ENCODE assay signal across 19 cellular contexts in genomic region chr15:41836713-41837454, GRCh38.
"Had no signal": no experiment of that assay in that cellular context is flagged by ENCODE, and none has a peak within 500 bp of the region (broad histone marks: within the 10 kb centered on the region; RNA-seq: fewer than 3 reads in every experiment).

No MANE protein-coding gene starts in this region.

- H3K27me3 ChIP-seq: cardiac muscle cell, right lobe of liver, stomach had no signal

- H3K36me3 ChIP-seq: cardiac muscle cell had no signal

- H3K27ac Mint-ChIP-seq: activated naive CD8-positive, alpha-beta T cell treated with anti-CD3 and anti-CD28 coated beads, Interleukin-2, amount 10 ng/mL, durations not matched to agents 7 days and 5 days; naive B cell; stimulated activated memory B cell treated with anti-CD40 and anti-IgM and Interleukin-4, amounts not matched to agents 10 μg/mL and 1 μg/mL and 100 μg/mL, for 72 hours; WTC11 had no signal

- H3K4me3 ChIP-seq: cardiac muscle cell, right lobe of liver, stomach had no signal

- H3K27me3 Mint-ChIP-seq: activated naive CD8-positive, alpha-beta T cell treated with anti-CD3 and anti-CD28 coated beads, Interleukin-2, amount 10 ng/mL, durations not matched to agents 7 days and 5 days; naive B cell; stimulated activated memory B cell treated with anti-CD40 and anti-IgM and Interleukin-4, amounts not matched to agents 10 μg/mL and 1 μg/mL and 100 μg/mL, for 72 hours had no signal

- H3K9me3 ChIP-seq: right lobe of liver, stomach had no signal

- ATAC-seq: esophagus mucosa; left ventricle myocardium superior; right lobe of liver; stimulated activated memory B cell treated with anti-CD40 and anti-IgM and Interleukin-4, amounts not matched to agents 10 μg/mL and 1 μg/mL and 100 μg/mL, for 72 hours; WTC11 had no signal

- H3K4me1 Mint-ChIP-seq: WTC11 had no signal

- DNase-seq: activated gamma-delta T cell treated with Interleukin-2 at 50 U/mL for 16 hours; activated naive CD8-positive, alpha-beta T cell treated with anti-CD3 and anti-CD28 coated beads, Interleukin-2, amount 10 ng/mL, durations not matched to agents 7 days and 5 days; activated T-cell treated with anti-CD3 and anti-CD28 coated beads, Interleukin-2, amount 50 U/mL, for 1 hour; amniotic stem cell; hippocampal formation; left ventricle myocardium superior; mesenchymal stem cell; naive B cell; occipital lobe; right lobe of liver; small intestine; stimulated activated CD4-positive, alpha-beta T cell treated with anti-CD3 and anti-CD28 coated beads, Interleukin-15, amount 100 ng/mL, for 24 hours; stomach; T-helper 9 cell had no signal

- H3K27ac ChIP-seq: cardiac muscle cell, right lobe of liver had no signal

- H3K4me3 Mint-ChIP-seq: activated naive CD8-positive, alpha-beta T cell treated with anti-CD3 and anti-CD28 coated beads, Interleukin-2, amount 10 ng/mL, durations not matched to agents 7 days and 5 days; naive B cell; stimulated activated memory B cell treated with anti-CD40 and anti-IgM and Interleukin-4, amounts not matched to agents 10 μg/mL and 1 μg/mL and 100 μg/mL, for 72 hours; WTC11 had no signal

- H3K36me3 Mint-ChIP-seq: naive B cell had no signal

- FAIRE-seq: frontal cortex, small intestine had no signal

- H3K9me3 Mint-ChIP-seq: activated naive CD8-positive, alpha-beta T cell treated with anti-CD3 and anti-CD28 coated beads, Interleukin-2, amount 10 ng/mL, durations not matched to agents 7 days and 5 days; naive B cell; stimulated activated memory B cell treated with anti-CD40 and anti-IgM and Interleukin-4, amounts not matched to agents 10 μg/mL and 1 μg/mL and 100 μg/mL, for 72 hours; WTC11 had no signal
